ENCODE assay signal across 17 cellular contexts in the genomic region with DNA sequence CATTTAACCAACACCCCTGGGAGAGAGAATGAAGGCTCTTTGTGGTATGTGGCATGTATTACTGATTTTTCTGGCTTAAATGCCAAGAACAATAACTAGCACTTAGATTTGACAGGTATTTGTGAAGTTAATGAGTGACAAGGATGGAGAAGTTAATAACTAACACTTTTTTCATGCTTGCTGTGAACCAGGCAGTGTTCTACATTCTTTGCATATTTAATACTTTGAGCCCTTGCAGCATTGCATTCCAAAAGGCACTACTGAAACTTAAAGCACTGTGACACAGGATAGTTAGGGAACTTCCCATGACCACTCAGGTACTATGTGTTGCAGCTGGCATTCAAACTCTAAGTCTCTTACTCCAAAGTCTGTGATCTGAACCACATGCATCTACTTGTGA.
DNase-seq lines count a peak whose midpoint lies in the region; ATAC-seq, FAIRE-seq and TF ChIP-seq lines count a peak whose summit lies in the region.
"Had no signal": no experiment of that assay in that cellular context is flagged by ENCODE, and none has a peak within 500 bp of the region (broad histone marks: within the 10 kb centered on the region; RNA-seq: fewer than 3 reads in every experiment).

No MANE protein-coding gene starts in this region.

- no peak overlapping the region for H4K8ac ChIP-seq in mesenchymal stem cell (ENCODE audit: low read length)

- ATAC-seq in GM18870 (IDR thresholded peaks at IDR 0.05; ENCODE audit: unreplicated experiment) (peak; percentile 85), HG02642 (IDR thresholded peaks at IDR 0.05; ENCODE audit: poor library complexity, unreplicated experiment) (peak; percentile 83)
- ATAC-seq: mucosa of descending colon had no signal

- TF ChIP-seq POLR2A in GM12891 (IDR thresholded peaks at IDR 0.05; ENCODE audit: low read depth, low read length), result no peak

- no peak overlapping the region for H2AFZ ChIP-seq in mesenchymal stem cell (ENCODE audit: low read depth, low read length)
- H2AFZ ChIP-seq: PC-9 had no signal

- H3K4ac ChIP-seq in mesenchymal stem cell (ENCODE audit: low read depth in 1 of 2, low read length in 2 of 2), result no peak overlapping the region

- H4K91ac ChIP-seq in mesenchymal stem cell (ENCODE audit: low read length), result no peak overlapping the region

- no peak overlapping the region for H2BK120ac ChIP-seq in mesenchymal stem cell (ENCODE audit: low read depth, low read length)

- H3K79me1 ChIP-seq in mesenchymal stem cell (replicated peaks; ENCODE audit: low read length, poor library complexity, severe bottlenecking), result no peaks in the 10 kb centered on the region

- H2BK12ac ChIP-seq in mesenchymal stem cell (ENCODE audit: low read length in 2 of 2), result no peak overlapping the region

- no peak for FAIRE-seq in GM12891 (lab: Jason Lieb, UNC)

- H2AK5ac ChIP-seq in mesenchymal stem cell (ENCODE audit: low read length, severe bottlenecking), result no peak overlapping the region

- no peak overlapping the region for H2BK5ac ChIP-seq in mesenchymal stem cell (ENCODE audit: low read depth, low read length, poor library complexity, severe bottlenecking)

- H3K4me2 ChIP-seq in mesenchymal stem cell (ENCODE audit: low read length, poor library complexity, severe bottlenecking), result no peak overlapping the region
- H3K4me2 ChIP-seq: PC-9 had no signal

- no peaks in the 10 kb centered on the region for H3K9me3 ChIP-seq in mesenchymal stem cell (ENCODE audit: control insufficient read depth, low read length)
- H3K9me3 ChIP-seq: HAP-1, mucosa of descending colon, sigmoid colon, tibial nerve had no signal

- no peak overlapping the region for H3K18ac ChIP-seq in mesenchymal stem cell (ENCODE audit: low read depth in 1 of 2, low read length in 2 of 2)

- H3K36me3 ChIP-seq in mesenchymal stem cell (ENCODE audit: control insufficient read depth in 1 of 2, insufficient read depth in 2 of 2, low read depth in 1 of 2, low read length in 2 of 2), result no peaks in the 10 kb centered on the region
- H3K36me3 ChIP-seq: HAP-1, sigmoid colon, tibial nerve had no signal

- H3K14ac ChIP-seq in mesenchymal stem cell (ENCODE audit: low read length in 2 of 2), result no peak overlapping the region

- H3K27ac ChIP-seq in mesenchymal stem cell (ENCODE audit: low read length, poor library complexity, severe bottlenecking), result peak overlapping the region; percentile 89
- H3K27ac ChIP-seq: PC-9, sigmoid colon, tibial nerve had no signal

- H3K4me1 ChIP-seq in mesenchymal stem cell (ENCODE audit: control insufficient read depth, insufficient read depth, low read depth, low read length), result no peaks in the 10 kb centered on the region
- H3K4me1 ChIP-seq: HAP-1, sigmoid colon, tibial nerve had no signal

- no peak overlapping the region for H3K9ac ChIP-seq in mesenchymal stem cell (ENCODE audit: low read length)

- H2BK15ac ChIP-seq in mesenchymal stem cell (ENCODE audit: low read depth, poor library complexity, severe bottlenecking), result no peak overlapping the region

- H3K23ac ChIP-seq in mesenchymal stem cell (ENCODE audit: low read length in 2 of 2), result no peak overlapping the region

- DNase-seq in HK-2 (ENCODE audit: unreplicated experiment) (peak; percentile 35), mesenchymal stem cell (no peak), DMS79 (lab: John Stamatoyannopoulos, UW) (no peak), COLO668 (lab: John Stamatoyannopoulos, UW; ENCODE audit: unreplicated experiment) (no peak), GM12891 (ENCODE audit: insufficient read length, low spot score) (no peak), NCI-H1105 treated with DMSO at 0.1 percent for 48 hours (lab: John Stamatoyannopoulos, UW) (no peak)
- DNase-seq: aorta, endodermal cell, hippocampal formation, mucosa of descending colon, NCI-H2081, PC-9, sigmoid colon had no signal

- no peak overlapping the region for H3K4me3 ChIP-seq in mesenchymal stem cell (ENCODE audit: insufficient read depth in 1 of 2, low read depth in 1 of 2, low read length in 2 of 2)
- H3K4me3 ChIP-seq: HAP-1, mucosa of descending colon, PC-9, sigmoid colon, tibial nerve had no signal

- no peaks in the 10 kb centered on the region for H3K27me3 ChIP-seq in mesenchymal stem cell (ENCODE audit: control insufficient read depth in 1 of 2, insufficient read depth in 1 of 2, low read length in 2 of 2)
- H3K27me3 ChIP-seq: sigmoid colon, tibial nerve had no signal

TF ChIP-seq in GM12891, 5 proteins besides CTCF, POLR2A, EP300 and RAD21:
- TF ChIP-seq TAF1 (IDR thresholded peaks at IDR 0.05; ENCODE audit: low read depth, low read length), result no peak
